23 cellular contexts compared by ENCODE assay signal in genomic region chr7:87210506-87210905, GRCh38. TPM values are rescaled to one million over a fixed set of nuclear protein-coding genes. Genes with fewer than 3 reads are reported as not detected.
A peak's percentile ranks its signal among the peaks of the same experiment; 100 is the strongest.
DNase-seq lines count a peak whose midpoint lies in the region; ATAC-seq, FAIRE-seq and TF ChIP-seq lines count a peak whose summit lies in the region.
"Had no signal": no experiment of that assay in that cellular context is flagged by ENCODE, and none has a peak within 500 bp of the region (broad histone marks: within the 10 kb centered on the region; RNA-seq: fewer than 3 reads in every experiment).

No MANE protein-coding gene starts in this region.

- no peak for FAIRE-seq in GM12878 (lab: Jason Lieb, UNC)
- FAIRE-seq: A204.1, endothelial cell of umbilical vein, G401.6, small intestine had no signal

- DNase-seq in activated CD4-positive, alpha-beta memory T cell treated with anti-CD3 and anti-CD28 coated beads for 36 hours = no peak
- DNase-seq in activated CD4-positive, alpha-beta memory T cell treated with anti-CD3 and anti-CD28 coated beads, Interleukin-2, amount 10 ng/mL, durations not matched to agents 7 days and 5 days = no peak
- DNase-seq in NAMALWA (ENCODE audit: low spot score) (peak; percentile 3), GM12878 (ENCODE audit: low read depth, low spot score) (no peak), spleen (no peak), lower lobe of right lung (no peak), WTC11 (ENCODE audit: low spot score) (no peak)
- DNase-seq: activated T-cell treated with anti-CD3 and anti-CD28 coated beads, Interleukin-2, amount 50 U/mL, for 72 hours; amniotic stem cell; left ventricle myocardium inferior; NCI-H146; NCI-H2171 treated with DMSO at 0.1 percent for 48 hours; NCI-H69; Right ventricle myocardium superior; small intestine; stimulated activated CD4-positive, alpha-beta T cell treated with anti-CD3 and anti-CD28 coated beads, Interleukin-4, amount 100 ng/mL, for 1 hour had no signal

- 97% methylated on average over 3 of the region's 3 CpGs for WGBS in GM12878 (ENCODE audit: insufficient coverage, insufficient replicate concordance, low lambda C conversion rate, missing lambda C conversion rate)
- WGBS in spleen, 5 donors = 72 to 86% (median 84%) methylated on average over 3 of the region's 3 CpGs

- H3K27ac Mint-ChIP-seq in activated CD4-positive, alpha-beta memory T cell treated with anti-CD3 and anti-CD28 coated beads for 36 hours = peak overlapping the region; percentile 19
- no peak overlapping the region for H3K27ac Mint-ChIP-seq in activated CD4-positive, alpha-beta memory T cell treated with anti-CD3 and anti-CD28 coated beads, Interleukin-2, amount 10 ng/mL, durations not matched to agents 7 days and 5 days
- H3K27ac Mint-ChIP-seq in stimulated activated memory B cell treated with anti-CD40 and anti-IgM and Interleukin-4, amounts not matched to agents 10 μg/mL and 1 μg/mL and 100 μg/mL, for 72 hours = peak overlapping the region; percentile 71
- no peak overlapping the region for H3K27ac Mint-ChIP-seq in WTC11
- H3K27ac Mint-ChIP-seq: activated T-cell treated with anti-CD3 and anti-CD28 coated beads, Interleukin-2, amount 50 U/mL, for 72 hours; dendritic cell treated with granulocyte-macrophage colony-stimulating factor and Interleukin-4, amounts not matched to agents 40 ng/mL and 50 ng/mL, for 4 days had no signal

- TF ChIP-seq CTCF in GM12878 (IDR thresholded peaks at IDR 0.05 in 2 of 3, conservative IDR thresholded peaks at IDR 0.05 in 1 of 3; ENCODE audit: control insufficient read depth in 2 of 3, extremely low read depth in 1 of 3, insufficient read depth in 1 of 3, low read depth in 3 of 3, low read length in 3 of 3) (no peak), spleen (IDR thresholded peaks at IDR 0.05 in 8 of 11, conservative IDR thresholded peaks at IDR 0.05 in 3 of 11) (no peak), lower lobe of right lung (IDR thresholded peaks at IDR 0.05) (no peak), WTC11 (IDR thresholded peaks at IDR 0.05) (no peak)

- in situ Hi-C loops in GM12878 (cut with MboI) = no loop called here

- CTCF ChIA-PET in activated CD4-positive, alpha-beta memory T cell treated with anti-CD3 and anti-CD28 coated beads for 36 hours (lab: Charles Lee) = no interaction called here
- CTCF ChIA-PET in activated CD4-positive, alpha-beta memory T cell treated with anti-CD3 and anti-CD28 coated beads, Interleukin-2, amount 10 ng/mL, durations not matched to agents 7 days and 5 days (lab: Charles Lee) = no interaction called here
- CTCF ChIA-PET in GM12878 (lab: Yijun Ruan, JAX) (interaction anchor here (1.0 to 1.2 kb wide), 2 partner anchors 9 to 26 kb away, joined by 3 to 4 read pairs; no protein-coding TSS in a partner anchor), WTC11 (lab: Charles Lee) (no interaction called here)

- H3K9me3 ChIP-seq in GM12878 (replicated peaks; ENCODE audit: control insufficient read depth, insufficient read depth, low read length) (peaks cover 26% of the 10 kb centered on the region), spleen (peaks cover 4 to 16% (median 15%) of the 10 kb centered on the region in 8 donors), lower lobe of right lung (peaks cover 14% of the 10 kb centered on the region)

- BruUV-seq in GM12878 (replicated peaks; lab: Mats Ljungman, UMichigan) = no TSS peak

- H3K9ac ChIP-seq in GM12878 (ENCODE audit: control insufficient read depth, insufficient read depth, low read length) = no peak overlapping the region
- H3K9ac ChIP-seq: BLaER1 treated with 17β-estradiol and CSF1 and Interleukin-3, amounts not matched to agents 10 nM and 100 nM had no signal

- H4K20me1 ChIP-seq in GM12878 (ENCODE audit: control insufficient read depth, insufficient read depth) = peaks cover 6% of the 10 kb centered on the region

- TF ChIP-seq RAD21 in GM12878 (IDR thresholded peaks at IDR 0.05; ENCODE audit: insufficient read depth, low read depth, low read length) = no peak

- ATAC-seq in GM12878 = no peak
- ATAC-seq in stimulated activated memory B cell treated with anti-CD40 and anti-IgM and Interleukin-4, amounts not matched to agents 10 μg/mL and 1 μg/mL and 100 μg/mL, for 72 hours = no peak
- no peak for ATAC-seq in lower lobe of right lung
- no peak for ATAC-seq in WTC11
- ATAC-seq: activated T-cell treated with anti-CD3 and anti-CD28 coated beads, Interleukin-2, amount 50 U/mL, for 72 hours; HCT116 had no signal

- peaks cover 33% of the 10 kb centered on the region for H3K4me1 ChIP-seq in GM12878 (ENCODE audit: control insufficient read depth, insufficient read depth, low read length)
- H3K4me1 ChIP-seq in spleen = peaks cover 29 to 76% (median 60%) of the 10 kb centered on the region in 6 donors
- peaks cover 54% of the 10 kb centered on the region for H3K4me1 ChIP-seq in lower lobe of right lung

- H3K9me3 Mint-ChIP-seq in activated CD4-positive, alpha-beta memory T cell treated with anti-CD3 and anti-CD28 coated beads for 36 hours = peaks cover 20% of the 10 kb centered on the region
- H3K9me3 Mint-ChIP-seq in activated CD4-positive, alpha-beta memory T cell treated with anti-CD3 and anti-CD28 coated beads, Interleukin-2, amount 10 ng/mL, durations not matched to agents 7 days and 5 days = peaks cover 19% of the 10 kb centered on the region
- peaks cover 14% of the 10 kb centered on the region for H3K9me3 Mint-ChIP-seq in stimulated activated memory B cell treated with anti-CD40 and anti-IgM and Interleukin-4, amounts not matched to agents 10 μg/mL and 1 μg/mL and 100 μg/mL, for 72 hours
- peaks cover 33% of the 10 kb centered on the region for H3K9me3 Mint-ChIP-seq in WTC11

- no peak for TF ChIP-seq EP300 in GM12878 (IDR thresholded peaks at IDR 0.05; ENCODE audit: borderline replicate concordance in 1 of 2, control insufficient read depth in 1 of 2, low read depth in 2 of 2, low read length in 2 of 2)

- POLR2A ChIA-PET in activated CD4-positive, alpha-beta memory T cell treated with anti-CD3 and anti-CD28 coated beads for 36 hours (lab: Charles Lee) = no interaction called here
- POLR2A ChIA-PET in activated CD4-positive, alpha-beta memory T cell treated with anti-CD3 and anti-CD28 coated beads, Interleukin-2, amount 10 ng/mL, durations not matched to agents 7 days and 5 days (lab: Charles Lee) = interaction anchor here (3.8 to 12.3 kb wide), 2 partner anchors 10 to 56 kb away, joined by 30 to 337 read pairs; partner anchors contain the start of genes DMTF1 and TMEM243
- POLR2A ChIA-PET in GM12878 (lab: Charles Lee) (interaction anchor here (3.6 to 12.1 kb wide), 2 partner anchors 12 to 56 kb away, joined by 20 to 215 read pairs; partner anchors contain the start of gene DMTF1), WTC11 (lab: Charles Lee) (no interaction called here)

- peaks cover 7 to 26% of the 10 kb centered on the region in 2 experiments for H3K36me3 ChIP-seq in GM12878 (ENCODE audit: control insufficient read depth in 2 of 2, insufficient read depth in 2 of 2, low read length in 1 of 2)
- H3K36me3 ChIP-seq in spleen = peaks cover 0 to 40% (median 8%) of the 10 kb centered on the region in 6 donors
- peaks cover 20% of the 10 kb centered on the region for H3K36me3 ChIP-seq in lower lobe of right lung

- H2AFZ ChIP-seq in GM12878 (ENCODE audit: control insufficient read depth, low read depth, low read length) = no peak overlapping the region

- TF ChIP-seq POLR2A in GM12878 (IDR thresholded peaks at IDR 0.05; ENCODE audit: low read depth, low read length) = no peak
- no peak for TF ChIP-seq POLR2A in spleen (IDR thresholded peaks at IDR 0.05)

- H3K27me3 Mint-ChIP-seq in activated CD4-positive, alpha-beta memory T cell treated with anti-CD3 and anti-CD28 coated beads for 36 hours = no peaks in the 10 kb centered on the region
- H3K27me3 Mint-ChIP-seq in activated CD4-positive, alpha-beta memory T cell treated with anti-CD3 and anti-CD28 coated beads, Interleukin-2, amount 10 ng/mL, durations not matched to agents 7 days and 5 days = no peaks in the 10 kb centered on the region
- H3K27me3 Mint-ChIP-seq in stimulated activated memory B cell treated with anti-CD40 and anti-IgM and Interleukin-4, amounts not matched to agents 10 μg/mL and 1 μg/mL and 100 μg/mL, for 72 hours = no peaks in the 10 kb centered on the region
- peaks cover 5% of the 10 kb centered on the region; the same call in 1 of the 2 replicates for H3K27me3 Mint-ChIP-seq in WTC11 (ENCODE audit: low read depth)
- H3K27me3 Mint-ChIP-seq: dendritic cell treated with granulocyte-macrophage colony-stimulating factor and Interleukin-4, amounts not matched to agents 40 ng/mL and 50 ng/mL, for 4 days had no signal

- H3K27me3 ChIP-seq in GM12878 (replicated peaks in 1 of 2; ENCODE audit: control insufficient read depth in 2 of 2, insufficient read depth in 2 of 2, low read length in 1 of 2) = no peaks in the 10 kb centered on the region
- no peaks in the 10 kb centered on the region for H3K27me3 ChIP-seq in spleen (replicated peaks in 1 of 7)
- no peaks in the 10 kb centered on the region for H3K27me3 ChIP-seq in lower lobe of right lung (ENCODE audit: low read depth)
- H3K27me3 ChIP-seq: BLaER1 treated with 17β-estradiol and CSF1 and Interleukin-3, amounts not matched to agents 10 nM and 100 nM had no signal

- H3K36me3 Mint-ChIP-seq in activated CD4-positive, alpha-beta memory T cell treated with anti-CD3 and anti-CD28 coated beads for 36 hours = peaks cover 55% of the 10 kb centered on the region
- H3K36me3 Mint-ChIP-seq in activated CD4-positive, alpha-beta memory T cell treated with anti-CD3 and anti-CD28 coated beads, Interleukin-2, amount 10 ng/mL, durations not matched to agents 7 days and 5 days (ENCODE audit: low read depth) = peaks cover 74% of the 10 kb centered on the region
- peaks cover 55% of the 10 kb centered on the region for H3K36me3 Mint-ChIP-seq in stimulated activated memory B cell treated with anti-CD40 and anti-IgM and Interleukin-4, amounts not matched to agents 10 μg/mL and 1 μg/mL and 100 μg/mL, for 72 hours
- H3K36me3 Mint-ChIP-seq in WTC11 = peaks cover 52% of the 10 kb centered on the region

- RAD21 ChIA-PET in GM12878 (lab: Charles Lee; ENCODE audit: unreplicated experiment) = interaction anchor here (0.6 to 11.7 kb wide), 5 partner anchors 9 to 283 kb away, joined by 3 to 153 read pairs (median 11); partner anchors contain the start of gene DMTF1

- peaks cover 77% of the 10 kb centered on the region for H3K4me1 Mint-ChIP-seq in activated CD4-positive, alpha-beta memory T cell treated with anti-CD3 and anti-CD28 coated beads for 36 hours (ENCODE audit: low read depth)
- H3K4me1 Mint-ChIP-seq in activated CD4-positive, alpha-beta memory T cell treated with anti-CD3 and anti-CD28 coated beads, Interleukin-2, amount 10 ng/mL, durations not matched to agents 7 days and 5 days = peaks cover 51% of the 10 kb centered on the region
- peaks cover 71% of the 10 kb centered on the region for H3K4me1 Mint-ChIP-seq in stimulated activated memory B cell treated with anti-CD40 and anti-IgM and Interleukin-4, amounts not matched to agents 10 μg/mL and 1 μg/mL and 100 μg/mL, for 72 hours
- peaks cover 3% of the 10 kb centered on the region; the same call in 1 of the 2 replicates for H3K4me1 Mint-ChIP-seq in WTC11

- no peak overlapping the region for H3K4me3 ChIP-seq in GM12878
- H3K4me3 ChIP-seq in spleen = no peak overlapping the region
- no peak overlapping the region for H3K4me3 ChIP-seq in lower lobe of right lung
- H3K4me3 ChIP-seq: left ventricle myocardium inferior had no signal

- H3K79me2 ChIP-seq in GM12878 (ENCODE audit: control insufficient read depth, insufficient read depth, low read length) = peaks cover 97% of the 10 kb centered on the region

- H3K27ac ChIP-seq in GM12878 (ENCODE audit: control insufficient read depth, insufficient read depth) = no peak overlapping the region
- H3K27ac ChIP-seq in spleen = no peak overlapping the region
- H3K27ac ChIP-seq in lower lobe of right lung = no peak overlapping the region
- H3K27ac ChIP-seq: left ventricle myocardium inferior had no signal

- SMC1A ChIA-PET in GM12878 (lab: Charles Lee; ENCODE audit: uncharacterized antibody, unreplicated experiment) = interaction anchor here (4.6 to 8.6 kb wide), 4 partner anchors 8 to 55 kb away, joined by 21 to 95 read pairs (median 56); partner anchors contain the start of gene DMTF1

- H3K4me3 Mint-ChIP-seq in activated CD4-positive, alpha-beta memory T cell treated with anti-CD3 and anti-CD28 coated beads for 36 hours = no peak overlapping the region
- H3K4me3 Mint-ChIP-seq in activated CD4-positive, alpha-beta memory T cell treated with anti-CD3 and anti-CD28 coated beads, Interleukin-2, amount 10 ng/mL, durations not matched to agents 7 days and 5 days = no peak overlapping the region
- no peak overlapping the region for H3K4me3 Mint-ChIP-seq in stimulated activated memory B cell treated with anti-CD40 and anti-IgM and Interleukin-4, amounts not matched to agents 10 μg/mL and 1 μg/mL and 100 μg/mL, for 72 hours
- H3K4me3 Mint-ChIP-seq in WTC11 = no peak overlapping the region
- H3K4me3 Mint-ChIP-seq: activated T-cell treated with anti-CD3 and anti-CD28 coated beads, Interleukin-2, amount 50 U/mL, for 72 hours; dendritic cell treated with granulocyte-macrophage colony-stimulating factor and Interleukin-4, amounts not matched to agents 40 ng/mL and 50 ng/mL, for 4 days had no signal

- peak overlapping the region; percentile 49; the same call in 1 of the 2 replicates for H3K4me2 ChIP-seq in GM12878 (ENCODE audit: control insufficient read depth, insufficient read depth)

- intact Hi-C loops in activated CD4-positive, alpha-beta memory T cell treated with anti-CD3 and anti-CD28 coated beads for 36 hours (cut with micrococcal nuclease) = no loop called here
- intact Hi-C loops in GM12878 (cut with micrococcal nuclease; ENCODE audit: unreplicated experiment) = no loop called here
- intact Hi-C loops in spleen (cut with DNase I; ENCODE audit: low total_unique reads) = no loop called here
- intact Hi-C loops in lower lobe of right lung (cut with DNase I) = no loop called here

RNA-seq across cellular contexts. Expression of gene TMEM243, which starts 9.0 kb away (rescaled TPM):
- total RNA-seq in activated CD4-positive, alpha-beta memory T cell treated with anti-CD3 and anti-CD28 coated beads for 36 hours = 10 to 100 TPM; 44.7 to 47.8 TPM
- total RNA-seq in activated CD4-positive, alpha-beta memory T cell treated with anti-CD3 and anti-CD28 coated beads, Interleukin-2, amount 10 ng/mL, durations not matched to agents 7 days and 5 days = 10 to 100 TPM; 42.1 to 42.5 TPM
- 191 and 192 TPM in 2 replicates for total RNA-seq in GM12878 (2013; cell fraction: nucleolus; rRNA removed)
- total RNA-seq in GM12878 (2014; rRNA removed) = 101 and 115 TPM in 2 replicates
- 71.0 and 72.9 TPM in 2 replicates for total RNA-seq in GM12878 (2014; rRNA removed; fragmentation: Illumina TruSeq; extraction: Trizol)
- 64.4 and 64.8 TPM in 2 replicates for total RNA-seq in GM12878 (2021)
- 73.2 TPM for polyA plus RNA-seq in GM12878 (2011; ENCODE audit: low read depth)
- polyA plus RNA-seq in GM12878 (2011; rRNA removed) = 155 and 209 TPM in 2 replicates
- 72.1 and 80.4 TPM in 2 replicates for polyA plus RNA-seq in GM12878 (2011; cell fraction: cytosol; rRNA removed)
- polyA plus RNA-seq in GM12878 (2011; cell fraction: nucleus; rRNA removed) = 87.6 and 99.5 TPM in 2 replicates
- 104 and 105 TPM in 2 replicates for polyA plus RNA-seq in GM12878 (2012)
- polyA plus RNA-seq in GM12878 (2014; fragmentation: Illumina TruSeq; extraction: Trizol) = 70.0 and 86.7 TPM in 2 replicates
- polyA plus RNA-seq in GM12878 (2014; fragmentation: Nextera tagmentation; extraction: Ambion mirVana) = 10 to 100 TPM; 47.8 to 70.9 TPM
- polyA plus RNA-seq in GM12878 (2014; rRNA removed) = 66.4 and 82.9 TPM in 2 replicates
- polyA plus RNA-seq in GM12878 (2016; fragmentation: Nextera tagmentation; extraction: Ambion mirVana) = 100 to 1,000 TPM; 160 to 170 TPM
- 75.9 and 94.9 TPM in 2 replicates for polyA minus RNA-seq in GM12878 (2011; rRNA and poly(A)+ RNA removed)
- 14.7 and 23.1 TPM in 2 replicates for polyA minus RNA-seq in GM12878 (2011; cell fraction: cytosol; rRNA and poly(A)+ RNA removed)
- polyA minus RNA-seq in GM12878 (2011; cell fraction: nucleus; rRNA and poly(A)+ RNA removed) = 103 and 124 TPM in 2 replicates
- 100 to 1,000 TPM in 1 of 7 donors, 10 to 100 TPM in 6; 45.4 to 144 (median 57.2) TPM for total RNA-seq in spleen
- polyA plus RNA-seq in spleen = 100 to 1,000 TPM in 1 of 3 donors, 10 to 100 TPM in 2; 80.4 to 106 (median 95.0) TPM
- total RNA-seq in lower lobe of right lung = 115 TPM
- 24.2 to 29.0 TPM (median 25.9 TPM) in 3 replicates for total RNA-seq in WTC11 (2021)

RNA-seq across cellular contexts. Expression of gene DMTF1, which starts 58.3 kb away (rescaled TPM):
- total RNA-seq in activated CD4-positive, alpha-beta memory T cell treated with anti-CD3 and anti-CD28 coated beads for 36 hours = 10 to 100 TPM; 62.7 to 71.1 TPM
- 10 to 100 TPM; 95.3 to 97.8 TPM for total RNA-seq in activated CD4-positive, alpha-beta memory T cell treated with anti-CD3 and anti-CD28 coated beads, Interleukin-2, amount 10 ng/mL, durations not matched to agents 7 days and 5 days
- 798 and 844 TPM in 2 replicates for total RNA-seq in GM12878 (2013; cell fraction: nucleolus; rRNA removed)
- 98.2 and 109 TPM in 2 replicates for total RNA-seq in GM12878 (2014; rRNA removed)
- 96.3 and 108 TPM in 2 replicates for total RNA-seq in GM12878 (2014; rRNA removed; fragmentation: Illumina TruSeq; extraction: Trizol)
- total RNA-seq in GM12878 (2021) = 62.6 and 79.0 TPM in 2 replicates
- 58.8 TPM for polyA plus RNA-seq in GM12878 (2011; ENCODE audit: low read depth)
- polyA plus RNA-seq in GM12878 (2011; rRNA removed) = 191 and 269 TPM in 2 replicates
- polyA plus RNA-seq in GM12878 (2011; cell fraction: cytosol; rRNA removed) = 50.8 and 53.1 TPM in 2 replicates
- polyA plus RNA-seq in GM12878 (2011; cell fraction: nucleus; rRNA removed) = 502 and 620 TPM in 2 replicates
- 65.8 and 69.4 TPM in 2 replicates for polyA plus RNA-seq in GM12878 (2012)
- polyA plus RNA-seq in GM12878 (2014; fragmentation: Illumina TruSeq; extraction: Trizol) = 102 and 133 TPM in 2 replicates
- polyA plus RNA-seq in GM12878 (2014; fragmentation: Nextera tagmentation; extraction: Ambion mirVana) = 10 to 100 TPM; 24.3 to 28.4 TPM
- polyA plus RNA-seq in GM12878 (2014; rRNA removed) = 58.0 and 65.0 TPM in 2 replicates
- 10 to 100 TPM; 49.0 to 52.9 TPM for polyA plus RNA-seq in GM12878 (2016; fragmentation: Nextera tagmentation; extraction: Ambion mirVana)
- 190 and 273 TPM in 2 replicates for polyA minus RNA-seq in GM12878 (2011; rRNA and poly(A)+ RNA removed)
- polyA minus RNA-seq in GM12878 (2011; cell fraction: cytosol; rRNA and poly(A)+ RNA removed) = 25.3 and 38.2 TPM in 2 replicates
- polyA minus RNA-seq in GM12878 (2011; cell fraction: nucleus; rRNA and poly(A)+ RNA removed) = 392 and 529 TPM in 2 replicates
- total RNA-seq in spleen = 100 to 1,000 TPM in 6 of 7 donors, 10 to 100 TPM in 1; 95.5 to 190 (median 128) TPM
- 10 to 100 TPM; 23.2 to 32.4 (median 31.7) TPM for polyA plus RNA-seq in spleen
- total RNA-seq in lower lobe of right lung = 81.7 TPM
- total RNA-seq in WTC11 (2021) = 79.3 to 87.9 TPM (median 86.8 TPM) in 3 replicates

Comparison
In these comparisons a context has a peak if more than half of its experiments do, and no peak if none do; other contexts are left out.
1. H3K27ac Mint-ChIP-seq: peak in activated CD4-positive, alpha-beta memory T cell treated with anti-CD3 and anti-CD28 coated beads for 36 hours (single experiment) and stimulated activated memory B cell treated with anti-CD40 and anti-IgM and Interleukin-4, amounts not matched to agents 10 μg/mL and 1 μg/mL and 100 μg/mL, for 72 hours (single experiment); none in activated CD4-positive, alpha-beta memory T cell treated with anti-CD3 and anti-CD28 coated beads, Interleukin-2, amount 10 ng/mL, durations not matched to agents 7 days and 5 days (single experiment) and WTC11 (single experiment).
2. POLR2A ChIA-PET loops: an anchor here in activated CD4-positive, alpha-beta memory T cell treated with anti-CD3 and anti-CD28 coated beads, Interleukin-2, amount 10 ng/mL, durations not matched to agents 7 days and 5 days (3.8 to 12.3 kb wide) and GM12878 (3.6 to 12.1 kb wide); none called in activated CD4-positive, alpha-beta memory T cell treated with anti-CD3 and anti-CD28 coated beads for 36 hours and WTC11.